8 cellular contexts compared by ENCODE assay signal in genomic region chr2:55283083-55283482, GRCh38. TPM values are rescaled to one million over a fixed set of nuclear protein-coding genes. Genes with fewer than 3 reads are reported as not detected.
DNase-seq lines count a peak whose midpoint lies in the region; ATAC-seq and TF ChIP-seq lines count a peak whose summit lies in the region.

No MANE protein-coding gene starts in this region.

- H3K4me1 Mint-ChIP-seq in activated CD4-positive, alpha-beta T cell treated with anti-CD3 and anti-CD28 coated beads for 36 hours, result peaks cover 14% of the 10 kb centered on the region
- peaks cover 23% of the 10 kb centered on the region for H3K4me1 Mint-ChIP-seq in endodermal cell

- H3K4me1 ChIP-seq in PC-3 (ENCODE audit: insufficient read depth, low read length), result peaks cover 17% of the 10 kb centered on the region
- H3K4me1 ChIP-seq in endodermal cell (ENCODE audit: control insufficient read depth, insufficient read depth, low read length), result peaks cover 3% of the 10 kb centered on the region
- peaks cover 8 to 12% (median 11%) of the 10 kb centered on the region in 3 donors for H3K4me1 ChIP-seq in skeletal muscle tissue (ENCODE audit: control insufficient read depth in 3 of 3, insufficient read depth in 3 of 3, low read length in 3 of 3)

- no peaks in the 10 kb centered on the region for H3K9me2 ChIP-seq in PC-3 (replicated peaks; ENCODE audit: low read length)

- no peak overlapping the region for H3K27ac ChIP-seq in PC-3 (ENCODE audit: low read length)
- no peak overlapping the region for H3K27ac ChIP-seq in endodermal cell (ENCODE audit: low read depth, low read length)
- no peak overlapping the region for H3K27ac ChIP-seq in skeletal muscle tissue (ENCODE audit: low read depth, low read length)

- no peaks in the 10 kb centered on the region for H3K36me3 ChIP-seq in PC-3 (ENCODE audit: low read depth, low read length)
- H3K36me3 ChIP-seq in endodermal cell (ENCODE audit: control insufficient read depth, insufficient read depth, low read length), result peaks cover 6% of the 10 kb centered on the region
- H3K36me3 ChIP-seq in skeletal muscle tissue (ENCODE audit: control insufficient read depth in 3 of 3, insufficient read depth in 3 of 3, low read length in 3 of 3), result no peaks in the 10 kb centered on the region

- POLR2A ChIA-PET in activated CD4-positive, alpha-beta T cell treated with anti-CD3 and anti-CD28 coated beads for 36 hours (lab: Charles Lee), result no interaction called here
- POLR2A ChIA-PET in PC-3 (lab: Charles Lee; ENCODE audit: unreplicated experiment), result no interaction called here

- H3K9me3 Mint-ChIP-seq in activated CD4-positive, alpha-beta T cell treated with anti-CD3 and anti-CD28 coated beads for 36 hours (ENCODE audit: low read depth), result no peaks in the 10 kb centered on the region
- H3K9me3 Mint-ChIP-seq in endodermal cell, result no peaks in the 10 kb centered on the region

- H3K27me3 ChIP-seq in PC-3 (ENCODE audit: low read length) (no peaks in the 10 kb centered on the region), endodermal cell (ENCODE audit: control insufficient read depth, insufficient read depth, low read length, poor library complexity, severe bottlenecking) (no peaks in the 10 kb centered on the region), skeletal muscle tissue (ENCODE audit: control insufficient read depth in 3 of 3, insufficient read depth in 3 of 3, low read length in 3 of 3) (no peaks in the 10 kb centered on the region)

- H4K20me1 ChIP-seq in PC-3 (ENCODE audit: low read length), result no peaks in the 10 kb centered on the region

- no peak for DNase-seq in activated CD4-positive, alpha-beta T cell treated with anti-CD3 and anti-CD28 coated beads for 36 hours
- DNase-seq in activated CD4-positive, alpha-beta T cell treated with anti-CD3 and anti-CD28 coated beads, Interleukin-2, amount 50 U/mL, for 1 hour, result no peak
- DNase-seq in PC-3 (no peak), endodermal cell (no peak), OCI-M2 (lab: John Stamatoyannopoulos, UW; ENCODE audit: unreplicated experiment) (no peak), NCI-H187 treated with DMSO at 0.1 percent for 48 hours (lab: John Stamatoyannopoulos, UW) (no peak)

- peak overlapping the region; percentile 86 for H3K4me3 Mint-ChIP-seq in activated CD4-positive, alpha-beta T cell treated with anti-CD3 and anti-CD28 coated beads for 36 hours
- peak overlapping the region; percentile 75 for H3K4me3 Mint-ChIP-seq in endodermal cell

- no peaks in the 10 kb centered on the region for H3F3A ChIP-seq in PC-3 (ENCODE audit: low read length, unreplicated experiment)

- WGBS in endodermal cell (ENCODE audit: insufficient coverage in 1 of 2, insufficient read length in 1 of 2), 2 experiments, result 95 to 96% methylated on average over 9 to 12 of the region's 12 CpGs

- H3K27ac Mint-ChIP-seq in activated CD4-positive, alpha-beta T cell treated with anti-CD3 and anti-CD28 coated beads for 36 hours, result no peak overlapping the region
- no peak overlapping the region for H3K27ac Mint-ChIP-seq in endodermal cell

- no peak overlapping the region; the same call in 1 of the 2 replicates for H3K9ac ChIP-seq in PC-3 (ENCODE audit: low read length)
- no peak overlapping the region for H3K9ac ChIP-seq in endodermal cell (ENCODE audit: extremely low read depth, low read length, poor library complexity, severe bottlenecking)
- no peak overlapping the region for H3K9ac ChIP-seq in skeletal muscle tissue (ENCODE audit: low read depth in 1 of 3, low read length in 3 of 3)

- H3K27me3 Mint-ChIP-seq in activated CD4-positive, alpha-beta T cell treated with anti-CD3 and anti-CD28 coated beads for 36 hours, result no peaks in the 10 kb centered on the region
- H3K27me3 Mint-ChIP-seq in endodermal cell (ENCODE audit: insufficient read depth), result no peaks in the 10 kb centered on the region

- H3K36me3 Mint-ChIP-seq in activated CD4-positive, alpha-beta T cell treated with anti-CD3 and anti-CD28 coated beads for 36 hours (ENCODE audit: low read depth), result peaks cover 2% of the 10 kb centered on the region
- peaks cover 8% of the 10 kb centered on the region for H3K36me3 Mint-ChIP-seq in endodermal cell (ENCODE audit: low read depth)

- peaks cover 13% of the 10 kb centered on the region for H3K79me2 ChIP-seq in PC-3 (ENCODE audit: low read length)

- intact Hi-C loops in activated CD4-positive, alpha-beta T cell treated with anti-CD3 and anti-CD28 coated beads for 36 hours (cut with DNase I, micrococcal nuclease), result loop anchor here (5.0 kb wide), 4 partner anchors 134 to 726 kb away; partner anchors contain the start of genes CCDC88A (in 1 of the 2), PPP4R3B (in 1 of the 2) and RTN4 (in 1 of the 2)
- intact Hi-C loops in PC-3 (cut with micrococcal nuclease), result loop anchor here (2.0 to 5.0 kb wide), 2 partner anchors 136 to 229 kb away; partner anchors contain the start of gene CCDC88A

- TF ChIP-seq CTCF in PC-3 (conservative IDR thresholded peaks at IDR 0.05; ENCODE audit: low read depth, low read length), result no peak
- no peak for TF ChIP-seq CTCF in endodermal cell (conservative IDR thresholded peaks at IDR 0.05)

- H2AFZ ChIP-seq in PC-3 (ENCODE audit: low read length), result no peak overlapping the region

- ATAC-seq in activated CD4-positive, alpha-beta T cell treated with anti-CD3 and anti-CD28 coated beads for 36 hours, result no peak
- ATAC-seq in PC-3, result no peak
- no peak for ATAC-seq in GM19463 (IDR thresholded peaks at IDR 0.05; ENCODE audit: unreplicated experiment)

- H3K9me3 ChIP-seq in PC-3 (ENCODE audit: low read length) (no peaks in the 10 kb centered on the region), endodermal cell (ENCODE audit: control insufficient read depth, low read length) (no peaks in the 10 kb centered on the region), skeletal muscle tissue (ENCODE audit: control insufficient read depth in 3 of 3, low read length in 3 of 3) (no peaks in the 10 kb centered on the region)

- peak overlapping the region; percentile 84; the same call in 1 of the 2 replicates for H3K4me3 ChIP-seq in PC-3 (ENCODE audit: low read length)
- no peak overlapping the region for H3K4me3 ChIP-seq in endodermal cell (ENCODE audit: low read length)
- H3K4me3 ChIP-seq in skeletal muscle tissue (ENCODE audit: low read length in 3 of 3), result peak overlapping the region in 2 of 3 donors; percentile 91 to 95

- peak overlapping the region; percentile 95 for H3K4me2 ChIP-seq in PC-3 (ENCODE audit: low read length)

- BruUV-seq in PC-3 (replicated peaks; lab: Mats Ljungman, UMichigan), result no TSS peak

- CTCF ChIA-PET in activated CD4-positive, alpha-beta T cell treated with anti-CD3 and anti-CD28 coated beads for 36 hours (lab: Charles Lee), result no interaction called here
- CTCF ChIA-PET in PC-3 (lab: Charles Lee), result no interaction called here

RNA-seq across cellular contexts. Expression of gene MTIF2, which starts 14.1 kb away (rescaled TPM):
- 10 to 100 TPM; 37.3 to 43.2 TPM for total RNA-seq in activated CD4-positive, alpha-beta T cell treated with anti-CD3 and anti-CD28 coated beads for 36 hours
- total RNA-seq in PC-3 (2014; rRNA removed), result 46.5 and 49.6 TPM in 2 replicates
- total RNA-seq in endodermal cell, result 10 to 100 TPM; 30.7 to 35.3 TPM
- 27.2 TPM for polyA plus RNA-seq in endodermal cell (2013, experiment 1 of 2)
- 24.5 TPM for polyA plus RNA-seq in endodermal cell (2013, experiment 2 of 2)
- total RNA-seq in skeletal muscle tissue, result 25.6 TPM

RNA-seq across cellular contexts. Expression of gene RPS27A, which starts 50.6 kb away (rescaled TPM):
- total RNA-seq in activated CD4-positive, alpha-beta T cell treated with anti-CD3 and anti-CD28 coated beads for 36 hours, result 1,000 to 10,000 TPM in 1 of 2 experiments, 100 to 1,000 TPM in 1; 674 to 1,461 TPM
- total RNA-seq in PC-3 (2014; rRNA removed) (1,096 and 1,330 TPM in 2 replicates), endodermal cell (1,000 to 10,000 TPM; 1,231 to 1,254 TPM), skeletal muscle tissue (1,291 TPM)
- polyA plus RNA-seq in endodermal cell (2013, experiment 1 of 2), result 1,975 TPM
- polyA plus RNA-seq in endodermal cell (2013, experiment 2 of 2), result 1,984 TPM

RNA-seq across cellular contexts. Expression of gene CLHC1, which starts 51.0 kb away (rescaled TPM):
- 1 to 10 TPM; 4.0 to 6.1 TPM for total RNA-seq in activated CD4-positive, alpha-beta T cell treated with anti-CD3 and anti-CD28 coated beads for 36 hours
- total RNA-seq in PC-3 (2014; rRNA removed), result 1.8 and 3.9 TPM in 2 replicates
- 10 to 100 TPM; 15.4 to 17.9 TPM for total RNA-seq in endodermal cell
- polyA plus RNA-seq in endodermal cell (2013, experiment 1 of 2), result 10.5 TPM
- polyA plus RNA-seq in endodermal cell (2013, experiment 2 of 2), result 9.7 TPM
- total RNA-seq in skeletal muscle tissue, result 20.4 TPM
